Comparison of ENCODE assay signal across 8 cellular contexts in genomic region chr14:22928237-22929103, GRCh38. TPM values are rescaled to one million over a fixed set of nuclear protein-coding genes. Genes with fewer than 3 reads are reported as not detected.
DNase-seq lines count a peak whose midpoint lies in the region; ATAC-seq, FAIRE-seq and TF ChIP-seq lines count a peak whose summit lies in the region.

No MANE protein-coding gene starts in this region.

- CTCF ChIA-PET in CD4-positive, alpha-beta memory T cell (lab: Charles Lee; ENCODE audit: partially characterized antibody): interaction anchor here (0.6 to 6.7 kb wide), 21 partner anchors 10 to 807 kb away, joined by 3 to 94 read pairs (median 5); partner anchors contain the start of genes ACIN1, AJUBA, C14orf119 and DAD1

- DNase-seq in CD4-positive, alpha-beta memory T cell: peak in 1 of 5 donors; percentile 12
- no peak for DNase-seq in frontal cortex (ENCODE audit: low spot score in 2 of 2)
- DNase-seq in natural killer cell: no peak
- no peak for DNase-seq in UCSD-AML1 (lab: John Stamatoyannopoulos, UW; ENCODE audit: unreplicated experiment)

- POLR2A ChIA-PET in CD4-positive, alpha-beta memory T cell (lab: Charles Lee; ENCODE audit: partially characterized antibody): interaction anchor here (0.6 to 5.2 kb wide), 24 partner anchors 9 to 1491 kb away, joined by 3 to 120 read pairs (median 6); partner anchors contain the start of genes ACIN1, AJUBA, C14orf119 and DAD1

- peak overlapping the region; percentile 86 for H3K9ac ChIP-seq in Loucy (ENCODE audit: low read depth, low read length, poor library complexity, severe bottlenecking)
- H3K9ac ChIP-seq in neural cell (ENCODE audit: low read length): peak overlapping the region; percentile 86

- H3K79me2 ChIP-seq in Loucy (ENCODE audit: insufficient read depth, low read length) (peaks cover 34% of the 10 kb centered on the region), neural cell (replicated peaks; ENCODE audit: insufficient read depth, low read length) (peaks cover 14% of the 10 kb centered on the region)

- H3K9me3 Mint-ChIP-seq in CD4-positive, alpha-beta memory T cell: peaks cover 0 to 2% (median 0%) of the 10 kb centered on the region in 8 donors
- H3K9me3 Mint-ChIP-seq in natural killer cell: no peaks in the 10 kb centered on the region

- no peak for TF ChIP-seq EP300 in neural cell (conservative IDR thresholded peaks at IDR 0.05; ENCODE audit: poor library complexity, severe bottlenecking)

- H3K27me3 ChIP-seq in CD4-positive, alpha-beta memory T cell (ENCODE audit: insufficient read depth, low read length): no peaks in the 10 kb centered on the region
- H3K27me3 ChIP-seq in Loucy (ENCODE audit: insufficient read depth, low read length, poor library complexity, severe bottlenecking) (no peaks in the 10 kb centered on the region), ectodermal cell (ENCODE audit: control insufficient read depth, insufficient read depth, low read length, poor library complexity, severe bottlenecking) (no peaks in the 10 kb centered on the region), neural cell (ENCODE audit: insufficient read depth, low read depth, low read length) (no peaks in the 10 kb centered on the region)

- no peaks in the 10 kb centered on the region for H3K9me2 ChIP-seq in Loucy (replicated peaks; ENCODE audit: low read depth, low read length)
- H3K9me2 ChIP-seq in neural cell (ENCODE audit: insufficient read depth, low read length): no peaks in the 10 kb centered on the region

- WGBS in ectodermal cell, 2 experiments: 32 to 35% methylated on average over 12 of the region's 12 CpGs

- peak overlapping the region; percentile 91 for H3K27ac ChIP-seq in CD4-positive, alpha-beta memory T cell (ENCODE audit: low read depth, low read length)
- peak overlapping the region; percentile 72 for H3K27ac ChIP-seq in ectodermal cell (ENCODE audit: insufficient read depth, low read depth, low read length, poor library complexity, severe bottlenecking)
- peak overlapping the region; percentile 83 for H3K27ac ChIP-seq in neural cell (ENCODE audit: low read length)

- peaks cover 9 to 14% (median 10%) of the 10 kb centered on the region in 4 donors for H3K4me1 Mint-ChIP-seq in CD4-positive, alpha-beta memory T cell
- H3K4me1 Mint-ChIP-seq in natural killer cell: no peaks in the 10 kb centered on the region

- H3K4me2 ChIP-seq in Loucy (ENCODE audit: low read depth, low read length, poor library complexity, severe bottlenecking) (peak overlapping the region; percentile 92), neural cell (ENCODE audit: low read length) (peak overlapping the region; percentile 88)

- H4K20me1 ChIP-seq in Loucy (ENCODE audit: insufficient read depth, low read length, poor library complexity, severe bottlenecking) (no peaks in the 10 kb centered on the region), neural cell (ENCODE audit: insufficient read depth) (no peaks in the 10 kb centered on the region)

- H3F3A ChIP-seq in Loucy (ENCODE audit: low read depth) (no peaks in the 10 kb centered on the region), neural cell (ENCODE audit: insufficient read depth, low read length, poor library complexity, severe bottlenecking) (peaks cover 6% of the 10 kb centered on the region)

- peaks cover 23% of the 10 kb centered on the region in 2 donors for H3K36me3 Mint-ChIP-seq in CD4-positive, alpha-beta memory T cell
- H3K36me3 Mint-ChIP-seq in natural killer cell: no peaks in the 10 kb centered on the region

- peak overlapping the region; percentile 66 to 99 for H3K4me3 ChIP-seq in CD4-positive, alpha-beta memory T cell (ENCODE audit: low read length in 2 of 2)
- H3K4me3 ChIP-seq in Loucy (ENCODE audit: low read length, poor library complexity, severe bottlenecking): peak overlapping the region; percentile 90
- peak overlapping the region; percentile 86 for H3K4me3 ChIP-seq in ectodermal cell (ENCODE audit: insufficient read depth, low read depth, low read length)
- peak overlapping the region; percentile 89 for H3K4me3 ChIP-seq in neural cell (ENCODE audit: low read length)

- no peak for TF ChIP-seq CTCF in Loucy (conservative IDR thresholded peaks at IDR 0.05; ENCODE audit: low read length)
- no peak for TF ChIP-seq CTCF in neural cell (IDR thresholded peaks at IDR 0.05; ENCODE audit: poor library complexity, severe bottlenecking)
- TF ChIP-seq CTCF in natural killer cell (IDR thresholded peaks at IDR 0.05): no peak

- ATAC-seq in GM21526 (IDR thresholded peaks at IDR 0.05; ENCODE audit: low FRiP score, unreplicated experiment): no peak
- ATAC-seq in natural killer cell: no peak

- peak overlapping the region in 1 of 7 donors; percentile 75 for H3K27ac Mint-ChIP-seq in CD4-positive, alpha-beta memory T cell
- H3K27ac Mint-ChIP-seq in natural killer cell: no peak overlapping the region

- H3K9me3 ChIP-seq in CD4-positive, alpha-beta memory T cell (ENCODE audit: control insufficient read depth in 1 of 2, low read length in 2 of 2): no peaks in the 10 kb centered on the region
- H3K9me3 ChIP-seq in Loucy (ENCODE audit: insufficient read depth, low read depth, low read length): no peaks in the 10 kb centered on the region
- no peaks in the 10 kb centered on the region for H3K9me3 ChIP-seq in ectodermal cell (ENCODE audit: control insufficient read depth, low read length)
- no peaks in the 10 kb centered on the region for H3K9me3 ChIP-seq in neural cell (ENCODE audit: low read length)

- H2AFZ ChIP-seq in Loucy (ENCODE audit: low read length): peak overlapping the region; percentile 86
- peak overlapping the region; percentile 83 for H2AFZ ChIP-seq in neural cell (ENCODE audit: low read depth, low read length)

- no peaks in the 10 kb centered on the region for H3K27me3 Mint-ChIP-seq in CD4-positive, alpha-beta memory T cell
- no peaks in the 10 kb centered on the region for H3K27me3 Mint-ChIP-seq in natural killer cell (ENCODE audit: low read depth in 2 of 2)

- H3K4me1 ChIP-seq in CD4-positive, alpha-beta memory T cell (ENCODE audit: insufficient read depth, low read length): peaks cover 17% of the 10 kb centered on the region
- H3K4me1 ChIP-seq in Loucy (ENCODE audit: insufficient read depth, low read length, poor library complexity, severe bottlenecking): peaks cover 11% of the 10 kb centered on the region
- H3K4me1 ChIP-seq in ectodermal cell (ENCODE audit: control insufficient read depth, insufficient read depth, low read length): peaks cover 4% of the 10 kb centered on the region

- FAIRE-seq in frontal cortex (lab: Jason Lieb, UNC): no peak

- H3K36me3 ChIP-seq in CD4-positive, alpha-beta memory T cell (ENCODE audit: insufficient read depth, low read length): peaks cover 12% of the 10 kb centered on the region
- H3K36me3 ChIP-seq in Loucy (ENCODE audit: insufficient read depth, low read length) (peaks cover 14% of the 10 kb centered on the region; the same call in 1 of the 2 replicates), ectodermal cell (ENCODE audit: control insufficient read depth, insufficient read depth, low read length) (peaks cover 26% of the 10 kb centered on the region), neural cell (ENCODE audit: insufficient read depth, low read length) (no peaks in the 10 kb centered on the region)

- TF ChIP-seq RAD21 in neural cell (conservative IDR thresholded peaks at IDR 0.05): no peak

- intact Hi-C loops in CD4-positive, alpha-beta memory T cell (cut with micrococcal nuclease): loop anchor here (1.0 to 5.0 kb wide), 9 partner anchors 9 to 374 kb away; partner anchors contain the start of genes DAD1, HAUS4, LRP10 and MRPL52
- intact Hi-C loops in natural killer cell (cut with micrococcal nuclease): loop anchor here (1.0 to 10.0 kb wide), 7 partner anchors 9 to 1206 kb away; partner anchors contain the start of genes CDH24, FITM1, HAUS4 and OXA1L

- H3K4me3 Mint-ChIP-seq in CD4-positive, alpha-beta memory T cell: no peak overlapping the region
- H3K4me3 Mint-ChIP-seq in natural killer cell: no peak overlapping the region

RNA-seq across cellular contexts. Expression of gene PRMT5, which starts 0.7 kb away (rescaled TPM):
- 10 to 100 TPM; 25.8 to 30.5 TPM for total RNA-seq in CD4-positive, alpha-beta memory T cell
- 10 to 100 TPM; 50.6 to 65.1 TPM for polyA plus RNA-seq in CD4-positive, alpha-beta memory T cell
- 155 TPM for polyA plus RNA-seq in ectodermal cell (2013, experiment 1 of 4)
- 152 TPM for polyA plus RNA-seq in ectodermal cell (2013, experiment 2 of 4)
- polyA plus RNA-seq in ectodermal cell (2013, experiment 3 of 4): 117 TPM
- polyA plus RNA-seq in ectodermal cell (2013, experiment 4 of 4): 120 TPM
- 102 and 114 TPM in 2 replicates for polyA plus RNA-seq in neural cell
- polyA minus RNA-seq in neural cell: 83.9 and 97.9 TPM in 2 replicates
- total RNA-seq in frontal cortex: 61.1 TPM
- 10 to 100 TPM; 16.3 to 22.4 (median 18.5) TPM for total RNA-seq in natural killer cell

RNA-seq across cellular contexts. Expression of gene RBM23, which starts 9.5 kb away (rescaled TPM):
- 100 to 1,000 TPM; 119 to 123 TPM for total RNA-seq in CD4-positive, alpha-beta memory T cell
- 10 to 100 TPM; 57.1 to 58.3 TPM for polyA plus RNA-seq in CD4-positive, alpha-beta memory T cell
- 69.1 TPM for polyA plus RNA-seq in ectodermal cell (2013, experiment 1 of 4)
- 75.9 TPM for polyA plus RNA-seq in ectodermal cell (2013, experiment 2 of 4)
- 55.1 TPM for polyA plus RNA-seq in ectodermal cell (2013, experiment 3 of 4)
- 60.9 TPM for polyA plus RNA-seq in ectodermal cell (2013, experiment 4 of 4)
- polyA plus RNA-seq in neural cell: 83.7 and 96.7 TPM in 2 replicates
- 90.8 and 175 TPM in 2 replicates for polyA minus RNA-seq in neural cell
- total RNA-seq in frontal cortex (73.4 TPM), natural killer cell (100 to 1,000 TPM in 2 of 3 donors, 10 to 100 TPM in 1; 86.4 to 120 (median 108) TPM)

RNA-seq across cellular contexts. Expression of gene HAUS4, which starts 28.4 kb away (rescaled TPM):
- 10 to 100 TPM; 32.6 to 35.7 TPM for total RNA-seq in CD4-positive, alpha-beta memory T cell
- polyA plus RNA-seq in CD4-positive, alpha-beta memory T cell: 10 to 100 TPM; 29.1 to 31.3 TPM
- polyA plus RNA-seq in ectodermal cell (2013, experiment 1 of 4): 85.3 TPM
- 76.6 TPM for polyA plus RNA-seq in ectodermal cell (2013, experiment 2 of 4)
- polyA plus RNA-seq in ectodermal cell (2013, experiment 3 of 4): 87.7 TPM
- 95.6 TPM for polyA plus RNA-seq in ectodermal cell (2013, experiment 4 of 4)
- polyA plus RNA-seq in neural cell: 3.2 and 12.1 TPM in 2 replicates
- polyA minus RNA-seq in neural cell: 4.6 and 7.3 TPM in 2 replicates
- total RNA-seq in frontal cortex: 23.2 TPM
- total RNA-seq in natural killer cell: 10 to 100 TPM; 17.0 to 21.2 (median 20.2) TPM

RNA-seq across cellular contexts. Expression of gene REM2, which starts 45.4 kb away (rescaled TPM):
- 1 to 10 TPM; 4.4 to 4.6 TPM for total RNA-seq in CD4-positive, alpha-beta memory T cell
- polyA plus RNA-seq in CD4-positive, alpha-beta memory T cell: 1 to 10 TPM in 1 of 2 donors, under 1 TPM in 1; 0.55 to 1.5 TPM
- polyA plus RNA-seq in ectodermal cell (2013, experiment 1 of 4): 2.5 TPM
- 2.1 TPM for polyA plus RNA-seq in ectodermal cell (2013, experiment 2 of 4)
- 2.9 TPM for polyA plus RNA-seq in ectodermal cell (2013, experiment 3 of 4)
- polyA plus RNA-seq in ectodermal cell (2013, experiment 4 of 4): 2.2 TPM
- polyA plus RNA-seq in neural cell: 28.6 and 31.1 TPM in 2 replicates
- polyA minus RNA-seq in neural cell: 21.9 and 29.5 TPM in 2 replicates
- total RNA-seq in frontal cortex (2.4 TPM), natural killer cell (1 to 10 TPM; 4.0 to 8.1 (median 7.9) TPM)

RNA-seq across cellular contexts. Expression of gene AJUBA, which starts 53.9 kb away (rescaled TPM):
- 1 to 10 TPM; 2.8 to 3.9 TPM for total RNA-seq in CD4-positive, alpha-beta memory T cell
- polyA plus RNA-seq in CD4-positive, alpha-beta memory T cell: 1 to 10 TPM in 1 of 2 donors, under 1 TPM in 1; 0.30 to 1.3 TPM
- polyA plus RNA-seq in ectodermal cell (2013, experiment 1 of 4): 121 TPM
- 139 TPM for polyA plus RNA-seq in ectodermal cell (2013, experiment 2 of 4)
- polyA plus RNA-seq in ectodermal cell (2013, experiment 3 of 4): 91.1 TPM
- 103 TPM for polyA plus RNA-seq in ectodermal cell (2013, experiment 4 of 4)
- 0.52 and 1.9 TPM in 2 replicates for polyA plus RNA-seq in neural cell
- 1.5 and 1.9 TPM in 2 replicates for polyA minus RNA-seq in neural cell
- 4.5 TPM for total RNA-seq in frontal cortex
- under 1 TPM; 0.45 to 0.61 (median 0.56) TPM for total RNA-seq in natural killer cell
